In genomic region chr19:18917593-18917992, GRCh38 we compare ENCODE assay signal across 9 cellular contexts. TPM values are rescaled to one million over a fixed set of nuclear protein-coding genes. Genes with fewer than 3 reads are reported as not detected.
DNase-seq lines count a peak whose midpoint lies in the region; ATAC-seq and TF ChIP-seq lines count a peak whose summit lies in the region.
"Not testable (repeated sequence)": the region's sequence is repeated elsewhere in the genome, so short reads cannot be mapped to it uniquely, and the experiment has no call there.
"Had no signal": no experiment of that assay in that cellular context is flagged by ENCODE, and none has a peak within 500 bp of the region (broad histone marks: within the 10 kb centered on the region; RNA-seq: fewer than 3 reads in every experiment).

No MANE protein-coding gene starts in this region.

- not testable (repeated sequence) for ATAC-seq in activated CD8-positive, alpha-beta memory T cell treated with anti-CD3 and anti-CD28 coated beads, Interleukin-2, amount 10 ng/mL, durations not matched to agents 7 days and 5 days; natural killer cell treated with Interleukin-12 subunit alpha and Interleukin-12 subunit beta and Interleukin-15 and Interleukin-18, amount 100 ng/mL, for 72 hours; stimulated activated naive CD8-positive, alpha-beta T cell treated with anti-CD3 and anti-CD28 coated beads, Interleukin-15, amount 100 ng/mL, for 72 hours

- not testable (repeated sequence) for H3K4me3 Mint-ChIP-seq in CD14-positive monocyte
- H3K4me3 Mint-ChIP-seq in HFFc6 = peak overlapping the region; percentile 99
- H3K4me3 Mint-ChIP-seq in activated CD8-positive, alpha-beta memory T cell treated with anti-CD3 and anti-CD28 coated beads, Interleukin-2, amount 10 ng/mL, durations not matched to agents 7 days and 5 days = peak overlapping the region; percentile 94
- H3K4me3 Mint-ChIP-seq in natural killer cell treated with Interleukin-12 subunit alpha and Interleukin-12 subunit beta and Interleukin-15 and Interleukin-18, amount 100 ng/mL, for 72 hours = peak overlapping the region; percentile 98
- H3K4me3 Mint-ChIP-seq in stimulated activated naive CD8-positive, alpha-beta T cell treated with anti-CD3 and anti-CD28 coated beads, Interleukin-15, amount 100 ng/mL, for 72 hours = peak overlapping the region; percentile 64 to 91

- in situ Hi-C loops in astrocyte of the cerebellum (cut with HindIII; ENCODE audit: low sequenced_read_pairs) = not testable (repeated sequence)

- not testable (repeated sequence) for TF ChIP-seq CTCF in CD14-positive monocyte (IDR thresholded peaks at IDR 0.05); HFFc6 (IDR thresholded peaks at IDR 0.05); RWPE1 (conservative IDR thresholded peaks at IDR 0.05; ENCODE audit: low read depth); astrocyte of the cerebellum (IDR thresholded peaks at IDR 0.05; ENCODE audit: low read depth, low read length, missing control alignments); fibroblast of villous mesenchyme (IDR thresholded peaks at IDR 0.05; ENCODE audit: insufficient read depth, low read depth, low read length)

- not testable (repeated sequence) for DNase-seq in CD14-positive monocyte (ENCODE audit: low spot score); HFFc6; RWPE1 (ENCODE audit: low spot score); activated CD8-positive, alpha-beta memory T cell treated with anti-CD3 and anti-CD28 coated beads, Interleukin-2, amount 10 ng/mL, durations not matched to agents 7 days and 5 days; astrocyte of the cerebellum (ENCODE audit: low read depth); fibroblast of villous mesenchyme (ENCODE audit: low read depth); natural killer cell treated with Interleukin-12 subunit alpha and Interleukin-12 subunit beta and Interleukin-15 and Interleukin-18, amount 100 ng/mL, for 72 hours (ENCODE audit: low spot score); stimulated activated naive CD8-positive, alpha-beta T cell treated with anti-CD3 and anti-CD28 coated beads, Interleukin-15, amount 100 ng/mL, for 72 hours

- H3K36me3 Mint-ChIP-seq in CD14-positive monocyte (peaks cover 32 to 66% of the 10 kb centered on the region in 2 donors), HFFc6 (ENCODE audit: low read depth) (peaks cover 44% of the 10 kb centered on the region)
- H3K36me3 Mint-ChIP-seq in activated CD8-positive, alpha-beta memory T cell treated with anti-CD3 and anti-CD28 coated beads, Interleukin-2, amount 10 ng/mL, durations not matched to agents 7 days and 5 days = peaks cover 22% of the 10 kb centered on the region
- not testable (repeated sequence) for H3K36me3 Mint-ChIP-seq in natural killer cell treated with Interleukin-12 subunit alpha and Interleukin-12 subunit beta and Interleukin-15 and Interleukin-18, amount 100 ng/mL, for 72 hours

- peaks cover 26% of the 10 kb centered on the region for H3K4me1 Mint-ChIP-seq in CD14-positive monocyte
- H3K4me1 Mint-ChIP-seq in HFFc6 (ENCODE audit: low read depth) = peaks cover 33% of the 10 kb centered on the region
- H3K4me1 Mint-ChIP-seq in activated CD8-positive, alpha-beta memory T cell treated with anti-CD3 and anti-CD28 coated beads, Interleukin-2, amount 10 ng/mL, durations not matched to agents 7 days and 5 days = peaks cover 42% of the 10 kb centered on the region
- H3K4me1 Mint-ChIP-seq in natural killer cell treated with Interleukin-12 subunit alpha and Interleukin-12 subunit beta and Interleukin-15 and Interleukin-18, amount 100 ng/mL, for 72 hours (ENCODE audit: low read depth in 2 of 2) = peaks cover 38 to 43% of the 10 kb centered on the region in 2 donors
- H3K4me1 Mint-ChIP-seq in stimulated activated naive CD8-positive, alpha-beta T cell treated with anti-CD3 and anti-CD28 coated beads, Interleukin-15, amount 100 ng/mL, for 72 hours = peaks cover 75% of the 10 kb centered on the region

- H3K27ac Mint-ChIP-seq in CD14-positive monocyte (peak overlapping the region in 6 of 7 donors; percentile 55 to 96 (median 73)), HFFc6 (peak overlapping the region; percentile 49; the same call in 1 of the 2 replicates)
- H3K27ac Mint-ChIP-seq in activated CD8-positive, alpha-beta memory T cell treated with anti-CD3 and anti-CD28 coated beads, Interleukin-2, amount 10 ng/mL, durations not matched to agents 7 days and 5 days = peak overlapping the region; percentile 69
- H3K27ac Mint-ChIP-seq in natural killer cell treated with Interleukin-12 subunit alpha and Interleukin-12 subunit beta and Interleukin-15 and Interleukin-18, amount 100 ng/mL, for 72 hours = peak overlapping the region; percentile 39 to 91
- peak overlapping the region in 1 of 2 donors; percentile 76 for H3K27ac Mint-ChIP-seq in stimulated activated naive CD8-positive, alpha-beta T cell treated with anti-CD3 and anti-CD28 coated beads, Interleukin-15, amount 100 ng/mL, for 72 hours

- H3K27ac ChIP-seq in RWPE1 = peak overlapping the region; percentile 4; the same call in 1 of the 2 replicates

- intact Hi-C loops in CD14-positive monocyte (cut with micrococcal nuclease) = loop anchor here in 1 of 2 donors (1.0 to 5.0 kb wide), 3 partner anchors 70 to 1500 kb away; partner anchors contain the start of gene ELL

- POLR2A ChIA-PET in RWPE1 (lab: Yijun Ruan, JAX; ENCODE audit: low non-redundant PET) = not testable (repeated sequence)

- CTCF ChIA-PET in RWPE1 (lab: Yijun Ruan, JAX) = interaction anchor here (0.6 kb wide), 1 partner anchor 529 kb away, joined by 5 read pairs; no protein-coding TSS in a partner anchor
- CTCF ChIA-PET in activated CD8-positive, alpha-beta memory T cell treated with anti-CD3 and anti-CD28 coated beads, Interleukin-2, amount 10 ng/mL, durations not matched to agents 7 days and 5 days (lab: Charles Lee) = interaction anchor here (0.7 kb wide), 1 partner anchor 77 kb away, joined by 3 read pairs; no protein-coding TSS in a partner anchor

- H3K27me3 Mint-ChIP-seq in CD14-positive monocyte (ENCODE audit: low read depth in 3 of 3); activated CD8-positive, alpha-beta memory T cell treated with anti-CD3 and anti-CD28 coated beads, Interleukin-2, amount 10 ng/mL, durations not matched to agents 7 days and 5 days; natural killer cell treated with Interleukin-12 subunit alpha and Interleukin-12 subunit beta and Interleukin-15 and Interleukin-18, amount 100 ng/mL, for 72 hours; stimulated activated naive CD8-positive, alpha-beta T cell treated with anti-CD3 and anti-CD28 coated beads, Interleukin-15, amount 100 ng/mL, for 72 hours: not testable (repeated sequence)
- peaks cover 12% of the 10 kb centered on the region for H3K27me3 Mint-ChIP-seq in HFFc6 (ENCODE audit: insufficient read depth)

- H3K9me3 Mint-ChIP-seq in CD14-positive monocyte; HFFc6; activated CD8-positive, alpha-beta memory T cell treated with anti-CD3 and anti-CD28 coated beads, Interleukin-2, amount 10 ng/mL, durations not matched to agents 7 days and 5 days (ENCODE audit: low read depth); natural killer cell treated with Interleukin-12 subunit alpha and Interleukin-12 subunit beta and Interleukin-15 and Interleukin-18, amount 100 ng/mL, for 72 hours; stimulated activated naive CD8-positive, alpha-beta T cell treated with anti-CD3 and anti-CD28 coated beads, Interleukin-15, amount 100 ng/mL, for 72 hours: not testable (repeated sequence)

- H3K4me3 ChIP-seq in astrocyte of the cerebellum (ENCODE audit: low read depth, low read length) (peak overlapping the region; percentile 76), fibroblast of villous mesenchyme (ENCODE audit: low read depth, low read length) (peak overlapping the region; percentile 91)

RNA-seq across cellular contexts. Expression of gene COPE, which starts 1.6 kb away (rescaled TPM):
- 100 to 1,000 TPM; 331 to 345 TPM for polyA plus RNA-seq in CD14-positive monocyte
- 100 to 1,000 TPM; 268 to 315 (median 286) TPM for total RNA-seq in HFFc6 (2021; fragmentation: NEBNext Ultra II Directional; extraction: Animal tissue kit (Norgen Biotek cat#: 25700))
- total RNA-seq in activated CD8-positive, alpha-beta memory T cell treated with anti-CD3 and anti-CD28 coated beads, Interleukin-2, amount 10 ng/mL, durations not matched to agents 7 days and 5 days = 100 to 1,000 TPM; 251 to 264 TPM
- 222 and 255 TPM in 2 replicates for total RNA-seq in fibroblast of villous mesenchyme
- 100 to 1,000 TPM; 204 to 275 TPM for total RNA-seq in natural killer cell treated with Interleukin-12 subunit alpha and Interleukin-12 subunit beta and Interleukin-15 and Interleukin-18, amount 100 ng/mL, for 72 hours

RNA-seq across cellular contexts. Expression of gene DDX49, which starts 1.9 kb away (rescaled TPM):
- polyA plus RNA-seq in CD14-positive monocyte = 10 to 100 TPM; 24.0 to 27.5 TPM
- total RNA-seq in HFFc6 (2021; fragmentation: NEBNext Ultra II Directional; extraction: Animal tissue kit (Norgen Biotek cat#: 25700)) = 10 to 100 TPM; 37.8 to 57.4 (median 44.0) TPM
- 10 to 100 TPM; 48.2 to 56.4 TPM for total RNA-seq in activated CD8-positive, alpha-beta memory T cell treated with anti-CD3 and anti-CD28 coated beads, Interleukin-2, amount 10 ng/mL, durations not matched to agents 7 days and 5 days
- total RNA-seq in fibroblast of villous mesenchyme = 48.4 and 51.5 TPM in 2 replicates
- 100 to 1,000 TPM in 1 of 2 donors, 10 to 100 TPM in 1; 72.7 to 119 TPM for total RNA-seq in natural killer cell treated with Interleukin-12 subunit alpha and Interleukin-12 subunit beta and Interleukin-15 and Interleukin-18, amount 100 ng/mL, for 72 hours

RNA-seq across cellular contexts. Expression of gene CERS1, which starts 21.6 kb away (rescaled TPM):
- not detected for polyA plus RNA-seq in CD14-positive monocyte
- 1 to 10 TPM in 5 of 6 experiments, under 1 TPM in 1; 0.96 to 2.1 (median 1.3) TPM for total RNA-seq in HFFc6 (2021; fragmentation: NEBNext Ultra II Directional; extraction: Animal tissue kit (Norgen Biotek cat#: 25700))
- not detected for total RNA-seq in activated CD8-positive, alpha-beta memory T cell treated with anti-CD3 and anti-CD28 coated beads, Interleukin-2, amount 10 ng/mL, durations not matched to agents 7 days and 5 days
- total RNA-seq in fibroblast of villous mesenchyme = 0.32 and 1.3 TPM in 2 replicates
- not detected for total RNA-seq in natural killer cell treated with Interleukin-12 subunit alpha and Interleukin-12 subunit beta and Interleukin-15 and Interleukin-18, amount 100 ng/mL, for 72 hours
- total RNA-seq: upper lobe of right lung had no signal

RNA-seq across cellular contexts. Expression of gene HOMER3, which starts 23.4 kb away (rescaled TPM):
- 10 to 100 TPM; 45.1 to 49.4 TPM for polyA plus RNA-seq in CD14-positive monocyte
- total RNA-seq in HFFc6 (2021; fragmentation: NEBNext Ultra II Directional; extraction: Animal tissue kit (Norgen Biotek cat#: 25700)) = 10 to 100 TPM; 68.1 to 89.1 (median 77.9) TPM
- total RNA-seq in activated CD8-positive, alpha-beta memory T cell treated with anti-CD3 and anti-CD28 coated beads, Interleukin-2, amount 10 ng/mL, durations not matched to agents 7 days and 5 days = under 1 TPM in 1 of 2 experiments, not detected in 1; 0.26 TPM
- 58.3 and 64.1 TPM in 2 replicates for total RNA-seq in fibroblast of villous mesenchyme
- under 1 TPM in 1 of 2 donors, not detected in 1; 0.86 TPM for total RNA-seq in natural killer cell treated with Interleukin-12 subunit alpha and Interleukin-12 subunit beta and Interleukin-15 and Interleukin-18, amount 100 ng/mL, for 72 hours
